ENCODE assay signal across 9 cellular contexts in genomic region chr12:118370601-118371000, GRCh38. TPM values are rescaled to one million over a fixed set of nuclear protein-coding genes. Genes with fewer than 3 reads are reported as not detected.
DNase-seq lines count a peak whose midpoint lies in the region; ATAC-seq and TF ChIP-seq lines count a peak whose summit lies in the region.
"Had no signal": no experiment of that assay in that cellular context is flagged by ENCODE, and none has a peak within 500 bp of the region (broad histone marks: within the 10 kb centered on the region; RNA-seq: fewer than 3 reads in every experiment).

No MANE protein-coding gene starts in this region.

- no peaks in the 10 kb centered on the region for H3K36me3 Mint-ChIP-seq in natural killer cell

- no peak for DNase-seq in BJ (ENCODE audit: low read depth)
- DNase-seq in Karpas-422: no peak
- DNase-seq in coronary artery (ENCODE audit: low spot score): no peak
- DNase-seq in natural killer cell: no peak
- DNase-seq in NCI-H748 treated with DMSO at 0.1 percent for 48 hours (lab: John Stamatoyannopoulos, UW): no peak
- DNase-seq in NCI-H526 (lab: John Stamatoyannopoulos, UW): no peak
- DNase-seq in T1000 (lab: John Stamatoyannopoulos, UW): no peak
- no peak for DNase-seq in DMS153 treated with DMSO at 0.1 percent for 48 hours (lab: John Stamatoyannopoulos, UW; ENCODE audit: unreplicated experiment)
- DNase-seq: NCI-H2081 treated with DMSO at 0.1 percent for 48 hours had no signal

- intact Hi-C loops in natural killer cell (cut with micrococcal nuclease): loop anchor here (10.0 kb wide), 1 partner anchor 1294 kb away; the partner anchor contains the start of gene PRKAB1

- H3K27me3 Mint-ChIP-seq in natural killer cell (ENCODE audit: low read depth in 2 of 2): peaks cover 0 to 3% of the 10 kb centered on the region in 2 donors

- H3K27me3 ChIP-seq in BJ (ENCODE audit: control insufficient read depth, insufficient read depth, low read length) (no peaks in the 10 kb centered on the region), Karpas-422 (ENCODE audit: low read length) (no peaks in the 10 kb centered on the region)

- H3K4me1 ChIP-seq in Karpas-422 (ENCODE audit: low read length): peaks cover 43% of the 10 kb centered on the region

- POLR2A ChIA-PET in BJ (lab: Charles Lee): no interaction called here

- H4K20me1 ChIP-seq in Karpas-422 (ENCODE audit: insufficient read depth, low read depth, low read length): peaks cover 7% of the 10 kb centered on the region; the same call in 1 of the 2 replicates

- H3K36me3 ChIP-seq in BJ (ENCODE audit: control insufficient read depth, insufficient read depth, low read length) (no peaks in the 10 kb centered on the region), Karpas-422 (ENCODE audit: insufficient read depth, low read length) (no peaks in the 10 kb centered on the region)

- H3K9me2 ChIP-seq in Karpas-422 (replicated peaks; ENCODE audit: insufficient read depth, low read length): no peaks in the 10 kb centered on the region

- H3K4me1 Mint-ChIP-seq in natural killer cell: peaks cover 21 to 46% of the 10 kb centered on the region in 2 donors

- peak overlapping the region; percentile 96 to 97 for H3K27ac Mint-ChIP-seq in natural killer cell

- H3K79me2 ChIP-seq in Karpas-422 (ENCODE audit: low read length): peaks cover 86% of the 10 kb centered on the region

- no peaks in the 10 kb centered on the region for H3K9me3 ChIP-seq in Karpas-422 (ENCODE audit: low read length)

- CTCF ChIA-PET in BJ (lab: Yijun Ruan, JAX): interaction anchor here (0.9 to 1.4 kb wide), 4 partner anchors 186 to 194 kb away, joined by 3 to 8 read pairs (median 4); no protein-coding TSS in a partner anchor

- no peaks in the 10 kb centered on the region for H3K9me3 Mint-ChIP-seq in natural killer cell

- H3K27ac ChIP-seq in Karpas-422 (ENCODE audit: low read length) (peak overlapping the region; percentile 53), coronary artery (no peak overlapping the region)

- H3K9ac ChIP-seq in Karpas-422 (ENCODE audit: low read length): peak overlapping the region; percentile 94

- peak overlapping the region; percentile 87 for H3K4me2 ChIP-seq in Karpas-422 (ENCODE audit: low read depth, low read length, poor library complexity, severe bottlenecking)

- no peak for TF ChIP-seq CTCF in BJ (IDR thresholded peaks at IDR 0.05; ENCODE audit: insufficient read depth, low read depth, low read length)
- TF ChIP-seq CTCF in coronary artery (IDR thresholded peaks at IDR 0.05): no peak
- TF ChIP-seq CTCF in natural killer cell (IDR thresholded peaks at IDR 0.05): no peak

- peak overlapping the region; percentile 95 for H3K4me3 Mint-ChIP-seq in natural killer cell

- ATAC-seq in natural killer cell: no peak

- H3K4me3 ChIP-seq in BJ (ENCODE audit: low read depth, low read length) (peak overlapping the region; percentile 93), Karpas-422 (ENCODE audit: low read length) (peak overlapping the region; percentile 93), coronary artery (peak overlapping the region; percentile 98)

- H2AFZ ChIP-seq in Karpas-422 (ENCODE audit: low read length): no peak overlapping the region

RNA-seq across cellular contexts. Expression of gene TAOK3, which starts 2.1 kb away (rescaled TPM):
- 18.3 and 23.5 TPM in 2 replicates for polyA plus RNA-seq in BJ (2011; rRNA removed)
- 26.4 and 32.4 TPM in 2 replicates for polyA minus RNA-seq in BJ (2011; rRNA and poly(A)+ RNA removed)
- 86.7 and 88.4 TPM in 2 replicates for total RNA-seq in Karpas-422 (2014; rRNA removed; shearing (Covaris generic); ENCODE audit: low replicate concordance)
- total RNA-seq in natural killer cell: 100 to 1,000 TPM; 155 to 166 (median 157) TPM

RNA-seq across cellular contexts. Expression of gene SUDS3, which starts 5.8 kb away (rescaled TPM):
- 16.2 and 22.8 TPM in 2 replicates for polyA plus RNA-seq in BJ (2011; rRNA removed)
- polyA minus RNA-seq in BJ (2011; rRNA and poly(A)+ RNA removed): 15.2 and 16.0 TPM in 2 replicates
- total RNA-seq in Karpas-422 (2014; rRNA removed; shearing (Covaris generic); ENCODE audit: low replicate concordance): 41.5 and 55.0 TPM in 2 replicates
- total RNA-seq in natural killer cell: 10 to 100 TPM; 27.5 to 40.3 (median 35.7) TPM
